Comparison of ENCODE assay signal across 8 cellular contexts in genomic region chr16:14973785-14974322, GRCh38. TPM values are rescaled to one million over a fixed set of nuclear protein-coding genes. Genes with fewer than 3 reads are reported as not detected.
DNase-seq lines count a peak whose midpoint lies in the region; ATAC-seq and TF ChIP-seq lines count a peak whose summit lies in the region.
"Not testable (repeated sequence)": the region's sequence is repeated elsewhere in the genome, so short reads cannot be mapped to it uniquely, and the experiment has no call there.

No MANE protein-coding gene starts in this region.

- H3K79me2 ChIP-seq in PC-3 (ENCODE audit: low read length) (peaks cover 36% of the 10 kb centered on the region), hepatocyte (peaks cover 39% of the 10 kb centered on the region)

- H3K4me2 ChIP-seq in PC-3 (ENCODE audit: low read length) (peak overlapping the region; percentile 87), hepatocyte (peak overlapping the region; percentile 87)

- not testable (repeated sequence) for H3K36me3 ChIP-seq in HEK293 (ENCODE audit: control insufficient read depth in 2 of 2, insufficient read depth in 1 of 2, low read length in 2 of 2); PC-3 (ENCODE audit: low read depth, low read length); hepatocyte (replicated peaks; ENCODE audit: insufficient read depth, low read depth); naive thymus-derived CD4-positive, alpha-beta T cell (ENCODE audit: control insufficient read depth in 2 of 3, insufficient read depth in 3 of 3, low read length in 3 of 3)

- TSS peak; percentile 91 for BruUV-seq in PC-3 (replicated peaks; lab: Mats Ljungman, UMichigan)

- H3K27me3 Mint-ChIP-seq in activated T-helper 17 cell treated with anti-CD3 and anti-CD28 coated beads, Interleukin-2, amount 50 U/mL, for 72 hours; naive thymus-derived CD4-positive, alpha-beta T cell: not testable (repeated sequence)

- peak overlapping the region; percentile 80 for H3K27ac Mint-ChIP-seq in activated T-helper 17 cell treated with anti-CD3 and anti-CD28 coated beads, Interleukin-2, amount 50 U/mL, for 72 hours
- peak overlapping the region in 6 of 9 donors; percentile 12 to 94 (median 62) for H3K27ac Mint-ChIP-seq in naive thymus-derived CD4-positive, alpha-beta T cell

- CTCF ChIA-PET in AG04450 (lab: Charles Lee); HEK293 (lab: Yijun Ruan, JAX); PC-3 (lab: Charles Lee); naive thymus-derived CD4-positive, alpha-beta T cell (lab: Charles Lee): not testable (repeated sequence)

- H3K9me3 ChIP-seq in AG04450 (ENCODE audit: control insufficient read depth, insufficient read depth, low read length); HEK293 (ENCODE audit: control insufficient read depth, insufficient read depth, low read depth, low read length); PC-3 (ENCODE audit: low read length); hepatocyte (ENCODE audit: low read depth); naive thymus-derived CD4-positive, alpha-beta T cell (ENCODE audit: control insufficient read depth in 2 of 3, low read length in 3 of 3): not testable (repeated sequence)

- WGBS in hepatocyte (ENCODE audit: low lambda C conversion rate, missing lambda C conversion rate) = 57% methylated on average over 14 of the region's 14 CpGs

- not testable (repeated sequence) for H3K36me3 Mint-ChIP-seq in activated T-helper 17 cell treated with anti-CD3 and anti-CD28 coated beads, Interleukin-2, amount 50 U/mL, for 72 hours (ENCODE audit: low read depth); naive thymus-derived CD4-positive, alpha-beta T cell

- H3F3A ChIP-seq in PC-3 (ENCODE audit: low read length, unreplicated experiment) = not testable (repeated sequence)

- H3K27ac ChIP-seq in AG04450 (ENCODE audit: low read depth, low read length); HEK293 (ENCODE audit: extremely low read depth, low read depth, low read length); PC-3 (ENCODE audit: low read length); hepatocyte: not testable (repeated sequence)
- peak overlapping the region in 29 of 59 donors; percentile 55 to 97 (median 86) for H3K27ac ChIP-seq in dorsolateral prefrontal cortex
- H3K27ac ChIP-seq in naive thymus-derived CD4-positive, alpha-beta T cell (ENCODE audit: low read depth, low read length) = peak overlapping the region; percentile 89
- H3K27ac ChIP-seq in skin epidermis = peak overlapping the region in 14 of 21 experiments; percentile 87 to 99 (median 95)

- H3K4me3 Mint-ChIP-seq in activated T-helper 17 cell treated with anti-CD3 and anti-CD28 coated beads, Interleukin-2, amount 50 U/mL, for 72 hours = peak overlapping the region; percentile 83
- H3K4me3 Mint-ChIP-seq in naive thymus-derived CD4-positive, alpha-beta T cell = peak overlapping the region in 9 of 10 donors; percentile 27 to 94 (median 65)

- TF ChIP-seq CTCF in AG04450 (IDR thresholded peaks at IDR 0.05; ENCODE audit: low read depth, low read length); HEK293 (tag by site-specific recombination; IDR thresholded peaks at IDR 0.05); PC-3 (conservative IDR thresholded peaks at IDR 0.05; ENCODE audit: low read depth, low read length); dorsolateral prefrontal cortex (IDR thresholded peaks at IDR 0.05 in 54 of 56, conservative IDR thresholded peaks at IDR 0.05 in 2 of 56; ENCODE audit: low read depth in 1 of 56, partially characterized antibody in 56 of 56); hepatocyte (IDR thresholded peaks at IDR 0.05; ENCODE audit: poor library complexity): not testable (repeated sequence)

- ATAC-seq in PC-3; activated T-helper 17 cell treated with anti-CD3 and anti-CD28 coated beads, Interleukin-2, amount 50 U/mL, for 72 hours (replicated peaks); naive thymus-derived CD4-positive, alpha-beta T cell: not testable (repeated sequence)

- not testable (repeated sequence) for H3K4me1 ChIP-seq in HEK293 (ENCODE audit: control insufficient read depth, insufficient read depth, low read length); PC-3 (ENCODE audit: insufficient read depth, low read length); hepatocyte (ENCODE audit: insufficient read depth); naive thymus-derived CD4-positive, alpha-beta T cell (ENCODE audit: control insufficient read depth in 2 of 2, insufficient read depth in 2 of 2, low read length in 2 of 2)

- intact Hi-C loops in PC-3 (cut with micrococcal nuclease) = not testable (repeated sequence)
- intact Hi-C loops in dorsolateral prefrontal cortex (cut with DNase I) = loop anchor here in 1 of 2 donors (5.0 kb wide), 1 partner anchor 83 kb away; the partner anchor contains the start of gene NTAN1
- intact Hi-C loops in naive thymus-derived CD4-positive, alpha-beta T cell (cut with micrococcal nuclease) = loop anchor here in 1 of 2 donors (1.0 kb wide), 2 partner anchors 40 to 82 kb away; partner anchors contain the start of gene NTAN1

- H2AFZ ChIP-seq in PC-3 (ENCODE audit: low read length) (peak overlapping the region; percentile 89; the same call in 1 of the 2 replicates), hepatocyte (peak overlapping the region; percentile 52)

- not testable (repeated sequence) for DNase-seq in AG04450 (ENCODE audit: low read depth, low spot score); PC-3; dorsolateral prefrontal cortex; hepatocyte (ENCODE audit: low spot score); naive thymus-derived CD4-positive, alpha-beta T cell

- H3K4me3 ChIP-seq in AG04450 (ENCODE audit: low read depth, low read length) (peak overlapping the region; percentile 81), HEK293 (ENCODE audit: low read depth, low read length) (peak overlapping the region; percentile 96), PC-3 (ENCODE audit: low read length) (peak overlapping the region; percentile 77), dorsolateral prefrontal cortex (peak overlapping the region; percentile 68 to 100 (median 88)), hepatocyte (peak overlapping the region; percentile 86), skin epidermis (peak overlapping the region; percentile 92 to 100 (median 99))
- H3K4me3 ChIP-seq in naive thymus-derived CD4-positive, alpha-beta T cell (ENCODE audit: low read length) = peak overlapping the region; percentile 91

- H3K9me2 ChIP-seq in PC-3 (replicated peaks; ENCODE audit: low read length); hepatocyte (replicated peaks; ENCODE audit: insufficient read depth): not testable (repeated sequence)

- not testable (repeated sequence) for H3K4me1 Mint-ChIP-seq in activated T-helper 17 cell treated with anti-CD3 and anti-CD28 coated beads, Interleukin-2, amount 50 U/mL, for 72 hours
- H3K4me1 Mint-ChIP-seq in naive thymus-derived CD4-positive, alpha-beta T cell = peaks cover 0 to 28% (median 13%) of the 10 kb centered on the region in 7 donors

- not testable (repeated sequence) for H4K20me1 ChIP-seq in PC-3 (ENCODE audit: low read length)
- peaks cover 29% of the 10 kb centered on the region for H4K20me1 ChIP-seq in hepatocyte (ENCODE audit: insufficient read depth, poor library complexity, severe bottlenecking)

- H3K9me3 Mint-ChIP-seq in activated T-helper 17 cell treated with anti-CD3 and anti-CD28 coated beads, Interleukin-2, amount 50 U/mL, for 72 hours; naive thymus-derived CD4-positive, alpha-beta T cell: not testable (repeated sequence)

- POLR2A ChIA-PET in AG04450 (lab: Yijun Ruan, JAX); HEK293 (lab: Yijun Ruan, JAX); PC-3 (lab: Charles Lee; ENCODE audit: unreplicated experiment): not testable (repeated sequence)
- POLR2A ChIA-PET in naive thymus-derived CD4-positive, alpha-beta T cell (lab: Charles Lee) = interaction anchor here (0.7 kb wide), 1 partner anchor 39 kb away, joined by 3 read pairs; no protein-coding TSS in a partner anchor

- not testable (repeated sequence) for H3K27me3 ChIP-seq in AG04450 (ENCODE audit: control insufficient read depth, insufficient read depth, low read length); PC-3 (ENCODE audit: low read length); dorsolateral prefrontal cortex; hepatocyte; naive thymus-derived CD4-positive, alpha-beta T cell (ENCODE audit: control insufficient read depth in 2 of 2, insufficient read depth in 2 of 2, low read length in 2 of 2)

- peak overlapping the region; percentile 93 for H3K9ac ChIP-seq in PC-3 (ENCODE audit: low read length)

RNA-seq across cellular contexts. Expression of gene PDXDC1, which starts 1.0 kb away (rescaled TPM):
- polyA plus RNA-seq in AG04450 (2011; rRNA removed) (90.7 and 93.9 TPM in 2 replicates), hepatocyte (135 and 146 TPM in 2 replicates)
- 114 and 115 TPM in 2 replicates for polyA minus RNA-seq in AG04450 (2011; rRNA and poly(A)+ RNA removed)
- total RNA-seq in PC-3 (2014; rRNA removed) (62.6 and 75.4 TPM in 2 replicates), dorsolateral prefrontal cortex (10 to 100 TPM; 42.5 to 87.3 (median 63.6) TPM), hepatocyte (141 and 142 TPM in 2 replicates)
- total RNA-seq in activated T-helper 17 cell treated with anti-CD3 and anti-CD28 coated beads, Interleukin-2, amount 50 U/mL, for 72 hours = 10 to 100 TPM; 49.8 to 60.8 TPM
- total RNA-seq in naive thymus-derived CD4-positive, alpha-beta T cell = 10 to 100 TPM; 50.6 to 79.4 (median 54.9) TPM
- polyA plus RNA-seq in naive thymus-derived CD4-positive, alpha-beta T cell = 10 to 100 TPM; 28.6 to 44.5 TPM

RNA-seq across cellular contexts. Expression of gene NPIPA1, which starts 36.6 kb away (rescaled TPM):
- polyA plus RNA-seq in AG04450 (2011; rRNA removed) (51.0 and 63.4 TPM in 2 replicates), hepatocyte (42.8 and 59.3 TPM in 2 replicates)
- 12.8 and 14.6 TPM in 2 replicates for polyA minus RNA-seq in AG04450 (2011; rRNA and poly(A)+ RNA removed)
- total RNA-seq in PC-3 (2014; rRNA removed) (10.9 and 16.8 TPM in 2 replicates), dorsolateral prefrontal cortex (100 to 1,000 TPM; 166 to 555 (median 298) TPM), hepatocyte (31.7 and 47.5 TPM in 2 replicates)
- total RNA-seq in activated T-helper 17 cell treated with anti-CD3 and anti-CD28 coated beads, Interleukin-2, amount 50 U/mL, for 72 hours = 100 to 1,000 TPM in 1 of 2 donors, 10 to 100 TPM in 1; 98.7 to 109 TPM
- 100 to 1,000 TPM; 100 to 181 (median 141) TPM for total RNA-seq in naive thymus-derived CD4-positive, alpha-beta T cell
- 1 to 10 TPM; 1.6 to 6.4 TPM for polyA plus RNA-seq in naive thymus-derived CD4-positive, alpha-beta T cell
